Comparison of ENCODE assay signal across 8 cellular contexts in genomic region chr9:123562844-123563346, GRCh38.
A peak's percentile ranks its signal among the peaks of the same experiment; 100 is the strongest.
DNase-seq lines count a peak whose midpoint lies in the region; ATAC-seq and TF ChIP-seq lines count a peak whose summit lies in the region.

No MANE protein-coding gene starts in this region.

- no peak for ATAC-seq in GM19035 (IDR thresholded peaks at IDR 0.05; ENCODE audit: unreplicated experiment)
- ATAC-seq in Right ventricle myocardium superior (ENCODE audit: poor library complexity), result no peak

- H3K4me3 Mint-ChIP-seq in activated CD4-positive, alpha-beta T cell treated with anti-CD3 and anti-CD28 coated beads, Interleukin-2, amount 10 ng/mL, durations not matched to agents 24 days and 14 days, result no peak overlapping the region

- H3K9me3 Mint-ChIP-seq in activated CD4-positive, alpha-beta T cell treated with anti-CD3 and anti-CD28 coated beads, Interleukin-2, amount 10 ng/mL, durations not matched to agents 24 days and 14 days, result peaks cover 12% of the 10 kb centered on the region

- no peak overlapping the region for H3K27ac Mint-ChIP-seq in activated CD4-positive, alpha-beta T cell treated with anti-CD3 and anti-CD28 coated beads, Interleukin-2, amount 10 ng/mL, durations not matched to agents 24 days and 14 days

- H3K27me3 Mint-ChIP-seq in activated CD4-positive, alpha-beta T cell treated with anti-CD3 and anti-CD28 coated beads, Interleukin-2, amount 10 ng/mL, durations not matched to agents 24 days and 14 days, result no peaks in the 10 kb centered on the region

- no peak for TF ChIP-seq CTCF in epithelial cell of esophagus (IDR thresholded peaks at IDR 0.05; ENCODE audit: insufficient read depth, low read depth, low read length, missing control alignments)

- peaks cover 16% of the 10 kb centered on the region for H3K4me1 Mint-ChIP-seq in activated CD4-positive, alpha-beta T cell treated with anti-CD3 and anti-CD28 coated beads, Interleukin-2, amount 10 ng/mL, durations not matched to agents 24 days and 14 days

- intact Hi-C loops in activated CD4-positive, alpha-beta T cell treated with anti-CD3 and anti-CD28 coated beads, Interleukin-2, amount 10 ng/mL, durations not matched to agents 24 days and 14 days (cut with micrococcal nuclease), result loop anchor here (5.0 kb wide), 1 partner anchor 79 kb away; no protein-coding TSS in a partner anchor
- intact Hi-C loops in Right ventricle myocardium superior (cut with DNase I), result no loop called here

- peak; percentile 59 for DNase-seq in activated CD4-positive, alpha-beta T cell treated with anti-CD3 and anti-CD28 coated beads, Interleukin-2, amount 10 ng/mL, durations not matched to agents 24 days and 14 days
- no peak for DNase-seq in activated CD4-positive, alpha-beta T cell treated with anti-CD3 and anti-CD28 coated beads, Interleukin-2, amount 50 U/mL, for 4 hours
- peak; percentile 19 for DNase-seq in LoVo (ENCODE audit: low spot score)
- DNase-seq in epithelial cell of esophagus (ENCODE audit: low read depth), result peak; percentile 59
- peak; percentile 40 for DNase-seq in stimulated activated CD8-positive, alpha-beta memory T cell treated with anti-CD3 and anti-CD28 coated beads, Interleukin-4, amount 100 ng/mL, for 48 hours
- DNase-seq in DMS79 (lab: John Stamatoyannopoulos, UW), result no peak
- DNase-seq in Right ventricle myocardium superior, result no peak

- H3K4me3 ChIP-seq in epithelial cell of esophagus (ENCODE audit: low read length), result no peak overlapping the region

- peaks cover 8% of the 10 kb centered on the region for H3K36me3 Mint-ChIP-seq in activated CD4-positive, alpha-beta T cell treated with anti-CD3 and anti-CD28 coated beads, Interleukin-2, amount 10 ng/mL, durations not matched to agents 24 days and 14 days (ENCODE audit: low read depth)

Comparison
In these comparisons a context has a peak if more than half of its experiments do, and no peak if none do; other contexts are left out.
1. DNase-seq: peak in activated CD4-positive, alpha-beta T cell treated with anti-CD3 and anti-CD28 coated beads, Interleukin-2, amount 10 ng/mL, durations not matched to agents 24 days and 14 days (single experiment), LoVo (single experiment), epithelial cell of esophagus (single experiment) and stimulated activated CD8-positive, alpha-beta memory T cell treated with anti-CD3 and anti-CD28 coated beads, Interleukin-4, amount 100 ng/mL, for 48 hours (single experiment); none in activated CD4-positive, alpha-beta T cell treated with anti-CD3 and anti-CD28 coated beads, Interleukin-2, amount 50 U/mL, for 4 hours (0 of 2), DMS79 (single experiment) and Right ventricle myocardium superior (single experiment).